In genomic region chr3:187919990-187920389, GRCh38 we compare ENCODE assay signal across 10 cellular contexts.
DNase-seq lines count a peak whose midpoint lies in the region; ATAC-seq lines count a peak whose summit lies in the region.
"Had no signal": no experiment of that assay in that cellular context is flagged by ENCODE, and none has a peak within 500 bp of the region (broad histone marks: within the 10 kb centered on the region; RNA-seq: fewer than 3 reads in every experiment).

No MANE protein-coding gene starts in this region.

- ATAC-seq in HG03159 (IDR thresholded peaks at IDR 0.05; ENCODE audit: unreplicated experiment) (peak; percentile 1), GM21381 (IDR thresholded peaks at IDR 0.05; ENCODE audit: unreplicated experiment) (no peak)
- peak in 1 of 2 donors; percentile 2 for ATAC-seq in activated naive CD4-positive, alpha-beta T cell treated with anti-CD3 and anti-CD28 coated beads, Interleukin-2, amount 50 U/mL, for 72 hours
- no peak for ATAC-seq in naive thymus-derived CD8-positive, alpha-beta T cell
- ATAC-seq: heart right ventricle, left lobe of liver had no signal

- H3K4me3 Mint-ChIP-seq in naive thymus-derived CD8-positive, alpha-beta T cell, result peak overlapping the region in 9 of 10 donors; percentile 63 to 87 (median 83)

- peaks cover 13 to 44% (median 37%) of the 10 kb centered on the region in 4 donors for H3K4me1 Mint-ChIP-seq in naive thymus-derived CD8-positive, alpha-beta T cell

- H3K27ac Mint-ChIP-seq in activated naive CD4-positive, alpha-beta T cell treated with anti-CD3 and anti-CD28 coated beads, Interleukin-2, amount 50 U/mL, for 72 hours, result peak overlapping the region; percentile 93 to 96
- H3K27ac Mint-ChIP-seq in naive thymus-derived CD8-positive, alpha-beta T cell, result peak overlapping the region in 8 of 10 donors; percentile 41 to 93 (median 87)

- H3K36me3 Mint-ChIP-seq in activated naive CD4-positive, alpha-beta T cell treated with anti-CD3 and anti-CD28 coated beads, Interleukin-2, amount 50 U/mL, for 72 hours, result peaks cover 0 to 27% of the 10 kb centered on the region in 2 donors
- peaks cover 0 to 11% (median 3%) of the 10 kb centered on the region in 3 donors for H3K36me3 Mint-ChIP-seq in naive thymus-derived CD8-positive, alpha-beta T cell

- DNase-seq in EH (ENCODE audit: low read depth), result peak; percentile 26
- no peak for DNase-seq in activated naive CD4-positive, alpha-beta T cell treated with anti-CD3 and anti-CD28 coated beads, Interleukin-2, amount 50 U/mL, for 72 hours (ENCODE audit: low spot score in 2 of 2)
- DNase-seq in naive thymus-derived CD8-positive, alpha-beta T cell, result no peak
- no peak for DNase-seq in DMS153 treated with DMSO at 0.1 percent for 48 hours (lab: John Stamatoyannopoulos, UW; ENCODE audit: unreplicated experiment)
- no peak for DNase-seq in AG20443 (ENCODE audit: low spot score)
- DNase-seq: heart right ventricle, thyroid gland had no signal

- POLR2A ChIA-PET in naive thymus-derived CD8-positive, alpha-beta T cell (lab: Charles Lee), result no interaction called here

- peaks cover 5 to 12% of the 10 kb centered on the region in 2 donors for H3K9me3 Mint-ChIP-seq in activated naive CD4-positive, alpha-beta T cell treated with anti-CD3 and anti-CD28 coated beads, Interleukin-2, amount 50 U/mL, for 72 hours
- H3K9me3 Mint-ChIP-seq in naive thymus-derived CD8-positive, alpha-beta T cell, result peaks cover 0 to 9% (median 5%) of the 10 kb centered on the region in 9 donors

- no peaks in the 10 kb centered on the region for H3K27me3 Mint-ChIP-seq in naive thymus-derived CD8-positive, alpha-beta T cell
